30 cellular contexts compared by ENCODE assay signal in the genomic region with DNA sequence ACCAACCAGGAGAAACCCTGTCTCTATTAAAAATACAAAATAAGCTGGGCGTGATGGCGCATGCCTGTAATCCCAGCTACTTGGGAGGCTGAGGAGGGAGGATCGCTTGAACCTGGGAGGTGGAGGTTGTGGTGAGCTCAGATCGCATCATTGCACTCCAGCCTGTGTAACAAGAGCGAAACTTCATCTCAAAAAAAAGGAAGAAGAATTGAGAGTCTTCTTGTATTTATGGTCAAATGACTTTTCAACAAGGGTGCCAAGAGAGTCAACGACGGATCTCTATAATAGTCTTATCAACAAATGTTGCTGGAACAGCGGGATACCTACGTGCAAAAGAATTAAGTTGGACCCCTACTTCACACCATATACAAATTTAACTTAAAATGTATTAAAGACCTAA.
"Had no signal": no experiment of that assay in that cellular context is flagged by ENCODE, and none has a peak within 500 bp of the region (broad histone marks: within the 10 kb centered on the region; RNA-seq: fewer than 3 reads in every experiment).

No MANE protein-coding gene starts in this region.

- H3K36me3 Mint-ChIP-seq: activated naive CD4-positive, alpha-beta T cell treated with anti-CD3 and anti-CD28 coated beads, Interleukin-2, amount 10 ng/mL, durations not matched to agents 7 days and 5 days; T-cell had no signal

- H3K27ac ChIP-seq: brain microvascular endothelial cell, coronary artery, dorsolateral prefrontal cortex, WERI-Rb-1 had no signal

- H3K27me3 Mint-ChIP-seq: dendritic cell treated with granulocyte-macrophage colony-stimulating factor and Interleukin-4, amounts not matched to agents 40 ng/mL and 50 ng/mL, for 4 days had no signal

- H3K4me3 Mint-ChIP-seq: activated CD4-positive, alpha-beta memory T cell treated with anti-CD3 and anti-CD28 coated beads, Interleukin-2, amount 10 ng/mL, durations not matched to agents 7 days and 5 days; activated CD4-positive, alpha-beta T cell treated with anti-CD3 and anti-CD28 coated beads for 36 hours; activated CD4-positive, alpha-beta T cell treated with anti-CD3 and anti-CD28 coated beads, Interleukin-2, amount 10 ng/mL, durations not matched to agents 7 days and 5 days; activated naive CD4-positive, alpha-beta T cell treated with anti-CD3 and anti-CD28 coated beads, Interleukin-2, amount 10 ng/mL, durations not matched to agents 7 days and 5 days; activated T-cell treated with anti-CD3 and anti-CD28 coated beads, Interleukin-2, amount 50 U/mL, for 24 hours; activated T-cell treated with anti-CD3 and anti-CD28 coated beads, Interleukin-2, amount 50 U/mL, for 72 hours; central memory CD8-positive, alpha-beta T cell; dendritic cell treated with granulocyte-macrophage colony-stimulating factor and Interleukin-4, amounts not matched to agents 40 ng/mL and 50 ng/mL, for 4 days; endodermal cell; T-cell; T-helper 1 cell treated with Interleukin-12 subunit alpha and Interleukin-12 subunit beta and Interleukin-4 antibody, amounts not matched to agents 30 μg/mL and 1 μg/mL, for 36 hours had no signal

- H3K27ac Mint-ChIP-seq: activated CD4-positive, alpha-beta memory T cell treated with anti-CD3 and anti-CD28 coated beads, Interleukin-2, amount 10 ng/mL, durations not matched to agents 7 days and 5 days; activated CD4-positive, alpha-beta T cell treated with anti-CD3 and anti-CD28 coated beads for 36 hours; activated CD4-positive, alpha-beta T cell treated with anti-CD3 and anti-CD28 coated beads, Interleukin-2, amount 10 ng/mL, durations not matched to agents 7 days and 5 days; activated naive CD4-positive, alpha-beta T cell treated with anti-CD3 and anti-CD28 coated beads, Interleukin-2, amount 10 ng/mL, durations not matched to agents 7 days and 5 days; activated naive CD4-positive, alpha-beta T cell treated with anti-CD3 and anti-CD28 coated beads, Interleukin-2, amount 50 U/mL, for 72 hours; activated T-cell treated with anti-CD3 and anti-CD28 coated beads, Interleukin-2, amount 50 U/mL, for 24 hours; activated T-cell treated with anti-CD3 and anti-CD28 coated beads, Interleukin-2, amount 50 U/mL, for 72 hours; dendritic cell treated with granulocyte-macrophage colony-stimulating factor and Interleukin-4, amounts not matched to agents 40 ng/mL and 50 ng/mL, for 4 days; endodermal cell; T-cell; T-helper 1 cell treated with Interleukin-12 subunit alpha and Interleukin-12 subunit beta and Interleukin-4 antibody, amounts not matched to agents 30 μg/mL and 1 μg/mL, for 36 hours had no signal

- ATAC-seq: activated CD4-positive, alpha-beta T cell treated with anti-CD3 and anti-CD28 coated beads for 36 hours; activated naive CD4-positive, alpha-beta T cell treated with anti-CD3 and anti-CD28 coated beads, Interleukin-2, amount 50 U/mL, for 72 hours; activated T-cell treated with anti-CD3 and anti-CD28 coated beads, Interleukin-2, amount 50 U/mL, for 72 hours; esophagus mucosa; T-cell had no signal

- DNase-seq: activated CD4-positive, alpha-beta memory T cell treated with anti-CD3 and anti-CD28 coated beads, Interleukin-2, amount 10 ng/mL, durations not matched to agents 7 days and 5 days; activated CD4-positive, alpha-beta T cell treated with anti-CD3 and anti-CD28 coated beads for 36 hours; activated CD4-positive, alpha-beta T cell treated with anti-CD3 and anti-CD28 coated beads, Interleukin-2, amount 10 ng/mL, durations not matched to agents 7 days and 5 days; activated CD4-positive, alpha-beta T cell treated with anti-CD3 and anti-CD28 coated beads, Interleukin-2, amount 50 U/mL, for 4 hours; activated CD4-positive, CD25-positive, alpha-beta regulatory T cell; activated CD4-positive, CD25-positive, alpha-beta regulatory T cell treated with anti-CD3 and anti-CD28 coated beads, Interleukin-2, amount 50 U/mL, for 72 hours; activated CD8-positive, alpha-beta memory T cell treated with anti-CD3 and anti-CD28 coated beads, Interleukin-2, amount 50 U/mL, for 48 hours; activated gamma-delta T cell; activated naive CD4-positive, alpha-beta T cell; activated naive CD4-positive, alpha-beta T cell treated with anti-CD3 and anti-CD28 coated beads, Interleukin-2, amount 10 ng/mL, durations not matched to agents 7 days and 5 days; activated T-cell treated with anti-CD3 and anti-CD28 coated beads for 4 hours; activated T-cell treated with anti-CD3 and anti-CD28 coated beads, Interleukin-2, amount 50 U/mL, for 24 hours; activated T-cell treated with anti-CD3 and anti-CD28 coated beads, Interleukin-2, amount 50 U/mL, for 72 hours; amniotic stem cell; anterior cingulate cortex; brain microvascular endothelial cell; dorsolateral prefrontal cortex; effector memory CD4-positive, alpha-beta T cell; endodermal cell; foreskin fibroblast; head of caudate nucleus; T-cell; T-helper 9 cell; WERI-Rb-1 had no signal

- H3K27me3 ChIP-seq: brain microvascular endothelial cell, dorsolateral prefrontal cortex had no signal

- H3K4me3 ChIP-seq: coronary artery, dorsolateral prefrontal cortex had no signal

- H3K36me3 ChIP-seq: brain microvascular endothelial cell, WERI-Rb-1 had no signal
